ENCODE assay signal across 9 cellular contexts in the genomic region with DNA sequence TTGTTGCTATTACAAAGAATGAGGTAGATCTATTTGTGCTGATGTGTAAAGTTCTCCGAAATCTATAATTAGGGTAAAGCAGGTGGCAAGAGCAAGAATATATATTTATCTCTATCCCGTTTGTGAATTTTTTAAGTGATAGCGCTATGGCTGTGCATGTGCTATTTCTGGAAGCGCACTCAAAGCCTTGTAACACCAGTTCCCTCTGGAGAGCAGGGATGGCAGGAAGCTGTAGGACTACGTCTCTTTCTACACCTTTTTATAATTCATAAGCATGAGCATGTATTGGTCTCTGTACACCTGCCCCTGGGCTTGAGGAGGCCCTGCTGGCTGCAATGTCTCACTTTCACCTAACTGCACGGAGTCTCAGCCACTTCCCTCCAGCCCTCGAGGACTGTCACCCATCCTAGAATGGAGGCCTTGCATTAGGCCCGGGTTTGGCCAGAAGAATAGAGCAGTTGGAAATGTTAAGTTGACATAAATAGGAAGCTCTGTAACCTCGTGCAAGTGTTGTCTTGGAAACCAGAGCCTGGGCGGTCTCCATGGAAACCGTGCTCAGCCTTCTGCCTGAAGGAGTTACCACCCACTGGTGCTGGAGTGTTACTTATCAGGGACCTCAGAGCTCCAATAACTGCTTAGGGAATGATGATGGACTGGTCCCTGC. TPM values are rescaled to one million over a fixed set of nuclear protein-coding genes. Genes with fewer than 3 reads are reported as not detected.
A peak's percentile ranks its signal among the peaks of the same experiment; 100 is the strongest.
DNase-seq lines count a peak whose midpoint lies in the region; ATAC-seq and TF ChIP-seq lines count a peak whose summit lies in the region.
"Had no signal": no experiment of that assay in that cellular context is flagged by ENCODE, and none has a peak within 500 bp of the region (broad histone marks: within the 10 kb centered on the region; RNA-seq: fewer than 3 reads in every experiment).

No MANE protein-coding gene starts in this region.

- H2AFZ ChIP-seq in fibroblast of lung (ENCODE audit: low read length), result no peak overlapping the region

- H3K27ac Mint-ChIP-seq in stimulated activated naive B cell treated with anti-CD40 and anti-IgM and Interleukin-4, amounts not matched to agents 10 μg/mL and 1 μg/mL and 100 μg/mL, for 72 hours, result peak overlapping the region; percentile 59
- H3K27ac Mint-ChIP-seq: activated naive CD8-positive, alpha-beta T cell had no signal

- peaks cover 14 to 37% of the 10 kb centered on the region in 2 donors for H3K4me1 Mint-ChIP-seq in stimulated activated naive B cell treated with anti-CD40 and anti-IgM and Interleukin-4, amounts not matched to agents 10 μg/mL and 1 μg/mL and 100 μg/mL, for 72 hours

- no peak overlapping the region for H3K4me3 ChIP-seq in fibroblast of lung (replicated peaks in 1 of 4; ENCODE audit: control extremely low read depth in 1 of 4, insufficient read depth in 1 of 4, low read depth in 3 of 4, low read length in 4 of 4)

- no peaks in the 10 kb centered on the region for H4K20me1 ChIP-seq in fibroblast of lung (ENCODE audit: control insufficient read depth, extremely low read depth, insufficient read depth, low read length)

- H3K27me3 Mint-ChIP-seq in stimulated activated naive B cell treated with anti-CD40 and anti-IgM and Interleukin-4, amounts not matched to agents 10 μg/mL and 1 μg/mL and 100 μg/mL, for 72 hours, result peaks cover 3 to 4% of the 10 kb centered on the region in 2 donors
- H3K27me3 Mint-ChIP-seq: activated naive CD8-positive, alpha-beta T cell had no signal

- ATAC-seq in stimulated activated naive B cell treated with anti-CD40 and anti-IgM and Interleukin-4, amounts not matched to agents 10 μg/mL and 1 μg/mL and 100 μg/mL, for 72 hours (replicated peaks), result peak; percentile 72 to 75
- ATAC-seq in HG03378 (IDR thresholded peaks at IDR 0.05; ENCODE audit: unreplicated experiment), result no peak

- H3K9me3 Mint-ChIP-seq in stimulated activated naive B cell treated with anti-CD40 and anti-IgM and Interleukin-4, amounts not matched to agents 10 μg/mL and 1 μg/mL and 100 μg/mL, for 72 hours, result peaks cover 4% of the 10 kb centered on the region in 2 donors

- DNase-seq in NCI-H345 (lab: John Stamatoyannopoulos, UW) (peak; percentile 56), NCI-H345 treated with DMSO at 0.1 percent for 48 hours (lab: John Stamatoyannopoulos, UW; ENCODE audit: unreplicated experiment) (no peak), NCI-H748 treated with DMSO at 0.1 percent for 48 hours (lab: John Stamatoyannopoulos, UW) (peak; percentile 7), fibroblast of lung (ENCODE audit: low read depth in 2 of 2) (peak; percentile 62 to 70), mucosa of gallbladder (ENCODE audit: low spot score) (no peak), NOMO-1 treated with DMSO at 0.1 percent for 48 hours (lab: John Stamatoyannopoulos, UW; ENCODE audit: unreplicated experiment) (no peak)
- no peak for DNase-seq in stimulated activated naive B cell treated with anti-CD40 and anti-IgM and Interleukin-4, amounts not matched to agents 10 μg/mL and 1 μg/mL and 100 μg/mL, for 72 hours

- no peak overlapping the region for H3K4me3 Mint-ChIP-seq in stimulated activated naive B cell treated with anti-CD40 and anti-IgM and Interleukin-4, amounts not matched to agents 10 μg/mL and 1 μg/mL and 100 μg/mL, for 72 hours
- H3K4me3 Mint-ChIP-seq: activated naive CD8-positive, alpha-beta T cell had no signal

- peaks cover 0 to 4% of the 10 kb centered on the region in 2 donors for H3K36me3 Mint-ChIP-seq in stimulated activated naive B cell treated with anti-CD40 and anti-IgM and Interleukin-4, amounts not matched to agents 10 μg/mL and 1 μg/mL and 100 μg/mL, for 72 hours
- H3K36me3 Mint-ChIP-seq: activated naive CD8-positive, alpha-beta T cell had no signal

- no peak for TF ChIP-seq CTCF in fibroblast of lung (conservative IDR thresholded peaks at IDR 0.05 in 1 of 2, IDR thresholded peaks at IDR 0.05 in 1 of 2; ENCODE audit: low read depth in 1 of 2, low read length in 2 of 2)

- H3K9me3 ChIP-seq in fibroblast of lung (ENCODE audit: control insufficient read depth, insufficient read depth, low read depth, low read length), result no peaks in the 10 kb centered on the region

- H3K36me3 ChIP-seq in fibroblast of lung (ENCODE audit: control insufficient read depth, insufficient read depth, low read length), result no peaks in the 10 kb centered on the region

- H3K79me2 ChIP-seq in fibroblast of lung (ENCODE audit: control insufficient read depth, insufficient read depth, low read length), result no peaks in the 10 kb centered on the region

- H3K27me3 ChIP-seq in fibroblast of lung (ENCODE audit: control insufficient read depth, insufficient read depth, low read length), result no peaks in the 10 kb centered on the region

- no peak overlapping the region for H3K27ac ChIP-seq in fibroblast of lung (ENCODE audit: insufficient read depth, low read length)

- no peaks in the 10 kb centered on the region for H3K4me1 ChIP-seq in fibroblast of lung (ENCODE audit: control insufficient read depth, extremely low read depth, insufficient read depth, low read length)

- no peak overlapping the region for H3K9ac ChIP-seq in fibroblast of lung (ENCODE audit: insufficient read depth, low read length)

- H3K4me2 ChIP-seq in fibroblast of lung (ENCODE audit: extremely low read depth, insufficient read depth, low read length), result no peak overlapping the region

RNA-seq across cellular contexts. Expression of a gene that starts 20.9 kb away (rescaled TPM):
- total RNA-seq in fibroblast of lung, result 58.3 and 77.3 TPM in 2 replicates
- 182 and 236 TPM in 2 replicates for polyA plus RNA-seq in fibroblast of lung
- polyA plus RNA-seq in fibroblast of lung (2012), result 122 and 182 TPM in 2 replicates
- polyA minus RNA-seq in fibroblast of lung (ENCODE audit: low replicate concordance), result 254 and 555 TPM in 2 replicates
- total RNA-seq in mucosa of gallbladder, result 195 TPM

RNA-seq across cellular contexts. Expression of a gene that starts 39.4 kb away (rescaled TPM):
- not detected in 2 replicates for total RNA-seq in fibroblast of lung
- polyA plus RNA-seq in fibroblast of lung, result not detected in 2 replicates
- polyA plus RNA-seq in fibroblast of lung (2012), result 0.15 and 0.33 TPM in 2 replicates
- polyA minus RNA-seq in fibroblast of lung (ENCODE audit: low replicate concordance), result not detected in 2 replicates
- total RNA-seq in mucosa of gallbladder, result 0.37 TPM

Comparison
In these comparisons a context has a peak if more than half of its experiments do, and no peak if none do; other contexts are left out.
1. DNase-seq: peak in NCI-H345 (single experiment), NCI-H748 treated with DMSO at 0.1 percent for 48 hours (single experiment) and fibroblast of lung (2 of 2); none in NCI-H345 treated with DMSO at 0.1 percent for 48 hours (single experiment), stimulated activated naive B cell treated with anti-CD40 and anti-IgM and Interleukin-4, amounts not matched to agents 10 μg/mL and 1 μg/mL and 100 μg/mL, for 72 hours (single experiment), mucosa of gallbladder (single experiment) and NOMO-1 treated with DMSO at 0.1 percent for 48 hours (single experiment).